1 cellular context compared by ENCODE assay signal in the genomic region with DNA sequence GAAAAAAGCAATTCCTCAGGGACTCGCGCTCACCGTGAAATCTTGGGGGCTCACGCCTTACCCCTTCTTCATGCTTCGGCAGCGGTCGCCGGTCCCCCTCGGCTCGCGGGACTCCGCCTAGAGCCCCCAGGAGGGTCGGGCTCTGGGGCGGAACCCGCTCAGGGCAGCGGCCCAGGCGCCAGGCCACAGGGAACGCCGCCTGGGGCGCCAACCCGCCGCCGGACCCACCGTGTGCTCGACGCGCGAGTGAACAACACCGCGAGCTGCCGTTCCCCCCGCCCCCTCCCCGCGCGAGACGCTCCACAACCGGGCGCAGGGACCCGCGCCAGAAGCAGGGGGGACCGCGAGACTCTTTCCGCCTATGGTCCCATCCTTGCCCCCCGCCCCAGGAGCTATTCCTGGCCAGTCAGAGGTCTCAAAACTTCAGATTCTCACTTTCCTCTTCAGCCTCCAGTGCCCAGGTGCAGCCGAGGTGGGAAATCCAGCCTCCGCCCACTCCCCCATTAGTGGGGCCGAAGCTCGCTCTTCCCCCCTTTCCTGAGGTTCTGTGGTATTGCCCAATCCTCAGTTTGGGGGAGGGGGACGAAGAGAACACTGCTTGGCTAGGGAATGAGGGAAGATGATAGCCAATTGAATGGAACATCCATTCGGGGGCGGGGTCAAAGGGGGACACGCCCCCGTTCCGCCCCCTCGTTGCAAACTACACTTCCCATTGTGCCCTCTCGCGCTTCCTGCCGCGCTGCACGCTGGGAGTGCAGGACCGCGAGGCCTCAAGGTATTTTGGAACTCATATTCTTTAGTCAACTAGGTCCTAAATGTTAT.
TF ChIP-seq lines count a peak whose summit lies in the region.

A gene (minus strand): TSS at position 265 of the 822 bp plus-strand sequence. CDS start 52,069 bp downstream, outside the sequence.

TF ChIP-seq in HepG2, 621 proteins besides CTCF, POLR2A, EP300 and RAD21 (continued from another document):
- TF ChIP-seq, protein P1, sequence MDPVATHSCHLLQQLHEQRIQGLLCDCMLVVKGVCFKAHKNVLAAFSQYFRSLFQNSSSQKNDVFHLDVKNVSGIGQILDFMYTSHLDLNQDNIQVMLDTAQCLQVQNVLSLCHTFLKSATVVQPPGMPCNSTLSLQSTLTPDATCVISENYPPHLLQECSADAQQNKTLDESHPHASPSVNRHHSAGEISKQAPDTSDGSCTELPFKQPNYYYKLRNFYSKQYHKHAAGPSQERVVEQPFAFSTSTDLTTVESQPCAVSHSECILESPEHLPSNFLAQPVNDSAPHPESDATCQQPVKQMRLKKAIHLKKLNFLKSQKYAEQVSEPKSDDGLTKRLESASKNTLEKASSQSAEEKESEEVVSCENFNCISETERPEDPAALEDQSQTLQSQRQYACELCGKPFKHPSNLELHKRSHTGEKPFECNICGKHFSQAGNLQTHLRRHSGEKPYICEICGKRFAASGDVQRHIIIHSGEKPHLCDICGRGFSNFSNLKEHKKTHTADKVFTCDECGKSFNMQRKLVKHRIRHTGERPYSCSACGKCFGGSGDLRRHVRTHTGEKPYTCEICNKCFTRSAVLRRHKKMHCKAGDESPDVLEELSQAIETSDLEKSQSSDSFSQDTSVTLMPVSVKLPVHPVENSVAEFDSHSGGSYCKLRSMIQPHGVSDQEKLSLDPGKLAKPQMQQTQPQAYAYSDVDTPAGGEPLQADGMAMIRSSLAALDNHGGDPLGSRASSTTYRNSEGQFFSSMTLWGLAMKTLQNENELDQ (CRISPR knock-in tag; IDR thresholded peaks at IDR 0.05; ENCODE audit: borderline replicate concordance): no peak
- TF ChIP-seq ESRRA (CRISPR knock-in tag; IDR thresholded peaks at IDR 0.05; ENCODE audit: low read depth): no peak
- TF ChIP-seq SATB2 (CRISPR knock-in tag; IDR thresholded peaks at IDR 0.05): peak; percentile 55; the same call in 1 of the 2 replicates
- TF ChIP-seq ZNF367 (CRISPR knock-in tag; IDR thresholded peaks at IDR 0.05; ENCODE audit: borderline replicate concordance): no peak
- TF ChIP-seq, protein P2, sequence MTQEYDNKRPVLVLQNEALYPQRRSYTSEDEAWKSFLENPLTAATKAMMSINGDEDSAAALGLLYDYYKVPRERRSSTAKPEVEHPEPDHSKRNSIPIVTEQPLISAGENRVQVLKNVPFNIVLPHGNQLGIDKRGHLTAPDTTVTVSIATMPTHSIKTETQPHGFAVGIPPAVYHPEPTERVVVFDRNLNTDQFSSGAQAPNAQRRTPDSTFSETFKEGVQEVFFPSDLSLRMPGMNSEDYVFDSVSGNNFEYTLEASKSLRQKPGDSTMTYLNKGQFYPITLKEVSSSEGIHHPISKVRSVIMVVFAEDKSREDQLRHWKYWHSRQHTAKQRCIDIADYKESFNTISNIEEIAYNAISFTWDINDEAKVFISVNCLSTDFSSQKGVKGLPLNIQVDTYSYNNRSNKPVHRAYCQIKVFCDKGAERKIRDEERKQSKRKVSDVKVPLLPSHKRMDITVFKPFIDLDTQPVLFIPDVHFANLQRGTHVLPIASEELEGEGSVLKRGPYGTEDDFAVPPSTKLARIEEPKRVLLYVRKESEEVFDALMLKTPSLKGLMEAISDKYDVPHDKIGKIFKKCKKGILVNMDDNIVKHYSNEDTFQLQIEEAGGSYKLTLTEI (CRISPR knock-in tag; conservative IDR thresholded peaks at IDR 0.05): no peak
- TF ChIP-seq TCF12 (IDR thresholded peaks at IDR 0.05): no peak
- 0 out of 2 replicates have a peak, but pooled peaks have one; percentile 54 for TF ChIP-seq TCF12 (CRISPR knock-in tag; IDR thresholded peaks at IDR 0.05)
- peak; percentile 59 for TF ChIP-seq ZNF501 (CRISPR knock-in tag; IDR thresholded peaks at IDR 0.05)
- peak; percentile 57; the same call in 1 of the 2 replicates for TF ChIP-seq ZNF547 (CRISPR knock-in tag; IDR thresholded peaks at IDR 0.05)
- TF ChIP-seq, protein P3, sequence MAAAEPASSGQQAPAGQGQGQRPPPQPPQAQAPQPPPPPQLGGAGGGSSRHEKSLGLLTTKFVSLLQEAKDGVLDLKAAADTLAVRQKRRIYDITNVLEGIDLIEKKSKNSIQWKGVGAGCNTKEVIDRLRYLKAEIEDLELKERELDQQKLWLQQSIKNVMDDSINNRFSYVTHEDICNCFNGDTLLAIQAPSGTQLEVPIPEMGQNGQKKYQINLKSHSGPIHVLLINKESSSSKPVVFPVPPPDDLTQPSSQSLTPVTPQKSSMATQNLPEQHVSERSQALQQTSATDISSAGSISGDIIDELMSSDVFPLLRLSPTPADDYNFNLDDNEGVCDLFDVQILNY (CRISPR knock-in tag; conservative IDR thresholded peaks at IDR 0.05): no peak
- no peak for TF ChIP-seq NFIC (IDR thresholded peaks at IDR 0.05; ENCODE audit: low read length)
- TF ChIP-seq RARA (CRISPR knock-in tag; IDR thresholded peaks at IDR 0.05): no peak
- TF ChIP-seq, protein P4, sequence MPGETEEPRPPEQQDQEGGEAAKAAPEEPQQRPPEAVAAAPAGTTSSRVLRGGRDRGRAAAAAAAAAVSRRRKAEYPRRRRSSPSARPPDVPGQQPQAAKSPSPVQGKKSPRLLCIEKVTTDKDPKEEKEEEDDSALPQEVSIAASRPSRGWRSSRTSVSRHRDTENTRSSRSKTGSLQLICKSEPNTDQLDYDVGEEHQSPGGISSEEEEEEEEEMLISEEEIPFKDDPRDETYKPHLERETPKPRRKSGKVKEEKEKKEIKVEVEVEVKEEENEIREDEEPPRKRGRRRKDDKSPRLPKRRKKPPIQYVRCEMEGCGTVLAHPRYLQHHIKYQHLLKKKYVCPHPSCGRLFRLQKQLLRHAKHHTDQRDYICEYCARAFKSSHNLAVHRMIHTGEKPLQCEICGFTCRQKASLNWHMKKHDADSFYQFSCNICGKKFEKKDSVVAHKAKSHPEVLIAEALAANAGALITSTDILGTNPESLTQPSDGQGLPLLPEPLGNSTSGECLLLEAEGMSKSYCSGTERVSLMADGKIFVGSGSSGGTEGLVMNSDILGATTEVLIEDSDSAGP (CRISPR knock-in tag; IDR thresholded peaks at IDR 0.05; ENCODE audit: borderline replicate concordance): 0 out of 2 replicates have a peak, but pooled peaks have one; percentile 54
- no peak for TF ChIP-seq MZF1 (CRISPR knock-in tag; IDR thresholded peaks at IDR 0.05; ENCODE audit: borderline replicate concordance)
- peak; percentile 74 for TF ChIP-seq FOXK2 (IDR thresholded peaks at IDR 0.05)
- no peak for TF ChIP-seq ZNF746 (CRISPR knock-in tag; IDR thresholded peaks at IDR 0.05)
- TF ChIP-seq YEATS4 (CRISPR knock-in tag; IDR thresholded peaks at IDR 0.05; ENCODE audit: borderline replicate concordance): peak; percentile 58
- TF ChIP-seq ZNF775 (CRISPR knock-in tag; IDR thresholded peaks at IDR 0.05; ENCODE audit: borderline replicate concordance): no peak
- no peak for TF ChIP-seq RFX5 (IDR thresholded peaks at IDR 0.05; ENCODE audit: low read depth, low read length)
- TF ChIP-seq BRD4 (CRISPR knock-in tag; IDR thresholded peaks at IDR 0.05): no peak
- 0 out of 2 replicates have a peak, but pooled peaks have one; percentile 61 for TF ChIP-seq ZMAT3 (CRISPR knock-in tag; conservative IDR thresholded peaks at IDR 0.05)
TF ChIP-seq in HepG2: peak in this region for 213.
